Comparison of ENCODE assay signal across 11 cellular contexts in genomic region chr22:39364646-39365405, GRCh38. TPM values are rescaled to one million over a fixed set of nuclear protein-coding genes. Genes with fewer than 3 reads are reported as not detected.
A peak's percentile ranks its signal among the peaks of the same experiment; 100 is the strongest.
DNase-seq lines count a peak whose midpoint lies in the region; ATAC-seq and TF ChIP-seq lines count a peak whose summit lies in the region.
"Had no signal": no experiment of that assay in that cellular context is flagged by ENCODE, and none has a peak within 500 bp of the region (broad histone marks: within the 10 kb centered on the region; RNA-seq: fewer than 3 reads in every experiment).

No MANE protein-coding gene starts in this region.

- H3K27me3 Mint-ChIP-seq in nephron (ENCODE audit: low read depth): peaks cover 4% of the 10 kb centered on the region

- DNase-seq in AG10803 (ENCODE audit: low read depth) (peak; percentile 46), M059J (ENCODE audit: low read depth) (peak; percentile 56), iPS-NIHi7 (ENCODE audit: extremely low spot score) (no peak)
- no peak for DNase-seq in stimulated activated CD4-positive, alpha-beta T cell treated with anti-CD3 and anti-CD28 coated beads, Interleukin-4, amount 100 ng/mL, for 4 hours
- DNase-seq: activated CD4-positive, alpha-beta T cell treated with anti-CD3 and anti-CD28 coated beads, Interleukin-2, amount 50 U/mL, for 48 hours; activated naive CD4-positive, alpha-beta T cell treated with anti-CD3 and anti-CD28 coated beads for 36 hours; hippocampal formation had no signal

- H3K27ac ChIP-seq in cingulate gyrus (ENCODE audit: low read depth, low read length): peak overlapping the region; percentile 90

- no peaks in the 10 kb centered on the region for H3K9me3 Mint-ChIP-seq in nephron
- H3K9me3 Mint-ChIP-seq: activated naive CD4-positive, alpha-beta T cell treated with anti-CD3 and anti-CD28 coated beads for 36 hours had no signal

- H3K4me1 Mint-ChIP-seq in nephron: peaks cover 33% of the 10 kb centered on the region

- ATAC-seq in HG03521 (IDR thresholded peaks at IDR 0.05; ENCODE audit: unreplicated experiment) (no peak), HG02840 (IDR thresholded peaks at IDR 0.05; ENCODE audit: low FRiP score, unreplicated experiment) (no peak)

- peak overlapping the region in 2 of 3 experiments; percentile 12 to 22 for H3K4me3 Mint-ChIP-seq in nephron
- H3K4me3 Mint-ChIP-seq: activated naive CD4-positive, alpha-beta T cell treated with anti-CD3 and anti-CD28 coated beads for 36 hours had no signal

- peaks cover 6% of the 10 kb centered on the region for H3K36me3 Mint-ChIP-seq in nephron (ENCODE audit: low read depth)

- H3K4me3 ChIP-seq in AG10803 (ENCODE audit: low read length): no peak overlapping the region

- peak; percentile 31 for TF ChIP-seq CTCF in AG10803 (conservative IDR thresholded peaks at IDR 0.05; ENCODE audit: low read length)
- TF ChIP-seq CTCF in nephron (IDR thresholded peaks at IDR 0.05; ENCODE audit: unreplicated experiment in 3 of 3): peak in 1 of 3 experiments; percentile 17

- H3K27ac Mint-ChIP-seq in nephron: peak overlapping the region; percentile 49 to 87 (median 87)
- H3K27ac Mint-ChIP-seq: activated naive CD4-positive, alpha-beta T cell treated with anti-CD3 and anti-CD28 coated beads for 36 hours had no signal

RNA-seq across cellular contexts. Expression of gene SYNGR1, which starts 15.0 kb away (rescaled TPM):
- total RNA-seq in M059J (2014; rRNA removed; shearing (Covaris generic)): 13.6 and 14.9 TPM in 2 replicates

RNA-seq across cellular contexts. Expression of gene TAB1, which starts 34.8 kb away (rescaled TPM):
- 9.0 and 16.1 TPM in 2 replicates for total RNA-seq in M059J (2014; rRNA removed; shearing (Covaris generic))

RNA-seq across cellular contexts. Expression of gene RPL3, which starts 45.4 kb away (rescaled TPM):
- total RNA-seq in M059J (2014; rRNA removed; shearing (Covaris generic)): 627 and 755 TPM in 2 replicates

Comparison
In these comparisons a context has a peak if more than half of its experiments do, and no peak if none do; other contexts are left out.
1. DNase-seq: peak in AG10803 (single experiment) and M059J (single experiment); none in iPS-NIHi7 (single experiment) and stimulated activated CD4-positive, alpha-beta T cell treated with anti-CD3 and anti-CD28 coated beads, Interleukin-4, amount 100 ng/mL, for 4 hours (0 of 2).